Comparison of ENCODE assay signal across 22 cellular contexts in genomic region chr16:29922326-29922725, GRCh38. TPM values are rescaled to one million over a fixed set of nuclear protein-coding genes. Genes with fewer than 3 reads are reported as not detected.
DNase-seq lines count a peak whose midpoint lies in the region; ATAC-seq and TF ChIP-seq lines count a peak whose summit lies in the region.
"Had no signal": no experiment of that assay in that cellular context is flagged by ENCODE, and none has a peak within 500 bp of the region (broad histone marks: within the 10 kb centered on the region; RNA-seq: fewer than 3 reads in every experiment).

No MANE protein-coding gene starts in this region.

- WGBS in adrenal gland, 4 donors: 48 to 60% (median 57%) methylated on average over 2 of the region's 2 CpGs
- 83 to 85% methylated on average over 2 of the region's 2 CpGs for WGBS in body of pancreas, 2 donors

- TF ChIP-seq POLR2A in adrenal gland (IDR thresholded peaks at IDR 0.05): no peak
- no peak for TF ChIP-seq POLR2A in gastrocnemius medialis (IDR thresholded peaks at IDR 0.05)
- TF ChIP-seq POLR2A in body of pancreas (IDR thresholded peaks at IDR 0.05): no peak

- H3K4me3 ChIP-seq in adrenal gland (no peak overlapping the region), gastrocnemius medialis (no peak overlapping the region), body of pancreas (no peak overlapping the region)
- H3K4me3 ChIP-seq: SJCRH30 had no signal

- DNase-seq in T-helper 17 cell (no peak), adrenal gland (peak in 4 of 7 donors; percentile 31 to 52 (median 37)), substantia nigra (lab: John Stamatoyannopoulos, UW) (no peak), gastrocnemius medialis (no peak), body of pancreas (no peak), DMS153 (lab: John Stamatoyannopoulos, UW) (no peak), NCI-H1417 treated with DMSO at 0.1 percent for 48 hours (lab: John Stamatoyannopoulos, UW) (no peak)
- DNase-seq: C1 segment of cervical spinal cord; Caco-2; CD8-positive, alpha-beta T cell; DMS79 treated with DMSO at 0.1 percent for 48 hours; Karpas-422; NCI-H1092 treated with DMSO at 0.1 percent for 48 hours; NCI-H1436 treated with DMSO at 0.1 percent for 48 hours; NCI-H187 treated with DMSO at 0.1 percent for 48 hours; NCI-H2171 treated with DMSO at 0.1 percent for 48 hours; NCI-H345; NCI-H524; NCI-H774; SJCRH30 had no signal

- no peaks in the 10 kb centered on the region for H3K9me3 ChIP-seq in T-helper 17 cell (ENCODE audit: control insufficient read depth, low read length, poor library complexity, severe bottlenecking)
- no peaks in the 10 kb centered on the region for H3K9me3 ChIP-seq in adrenal gland (replicated peaks in 1 of 3)
- no peaks in the 10 kb centered on the region for H3K9me3 ChIP-seq in gastrocnemius medialis
- no peaks in the 10 kb centered on the region for H3K9me3 ChIP-seq in body of pancreas
- H3K9me3 ChIP-seq: Caco-2, SJCRH30 had no signal

- H3K27me3 ChIP-seq in adrenal gland: no peaks in the 10 kb centered on the region
- H3K27me3 ChIP-seq in gastrocnemius medialis: no peaks in the 10 kb centered on the region
- no peaks in the 10 kb centered on the region for H3K27me3 ChIP-seq in body of pancreas
- H3K27me3 ChIP-seq: SJCRH30 had no signal

- no peak for ATAC-seq in T-helper 17 cell
- no peak for ATAC-seq in gastrocnemius medialis
- no peak for ATAC-seq in body of pancreas
- ATAC-seq: CD8-positive, alpha-beta T cell; HepG2 had no signal

- peaks cover 8% of the 10 kb centered on the region for H3K36me3 Mint-ChIP-seq in T-helper 17 cell (ENCODE audit: low read depth)

- H3K4me3 Mint-ChIP-seq in T-helper 17 cell: no peak overlapping the region
- H3K4me3 Mint-ChIP-seq: CD8-positive, alpha-beta T cell had no signal

- H3K27ac Mint-ChIP-seq in T-helper 17 cell: peak overlapping the region; percentile 2
- H3K27ac Mint-ChIP-seq: CD8-positive, alpha-beta T cell had no signal

- peaks cover 24 to 29% of the 10 kb centered on the region in 2 donors for H3K4me1 ChIP-seq in adrenal gland (replicated peaks in 1 of 2)
- peaks cover 22 to 24% of the 10 kb centered on the region in 2 donors for H3K4me1 ChIP-seq in gastrocnemius medialis
- peaks cover 23% of the 10 kb centered on the region for H3K4me1 ChIP-seq in body of pancreas

- H3K27me3 Mint-ChIP-seq in T-helper 17 cell: no peaks in the 10 kb centered on the region

- H3K36me3 ChIP-seq in adrenal gland (replicated peaks in 1 of 2) (peaks cover 0 to 26% of the 10 kb centered on the region in 2 donors), gastrocnemius medialis (peaks cover 0 to 44% of the 10 kb centered on the region in 2 donors), body of pancreas (replicated peaks in 1 of 2; ENCODE audit: insufficient read depth in 1 of 2, low read depth in 2 of 2) (peaks cover 0 to 8% of the 10 kb centered on the region in 2 donors)

- H3K27ac ChIP-seq in adrenal gland (peak overlapping the region in 2 of 5 donors; percentile 14 to 35), cingulate gyrus (ENCODE audit: low read depth, low read length) (peak overlapping the region; percentile 58), substantia nigra (ENCODE audit: low read depth, low read length, poor library complexity, severe bottlenecking) (peak overlapping the region; percentile 63), gastrocnemius medialis (no peak overlapping the region), body of pancreas (no peak overlapping the region)
- H3K27ac ChIP-seq: SJCRH30 had no signal

- intact Hi-C loops in adrenal gland (cut with DNase I): loop anchor here in 1 of 2 donors (10.0 kb wide), 1 partner anchor 72 kb away; the partner anchor contains the start of genes HIRIP3 and INO80E
- intact Hi-C loops in gastrocnemius medialis (cut with DNase I; ENCODE audit: low total_unique reads): no loop called here
- intact Hi-C loops in body of pancreas (cut with DNase I): no loop called here

- TF ChIP-seq CTCF in adrenal gland (IDR thresholded peaks at IDR 0.05): no peak
- no peak for TF ChIP-seq CTCF in gastrocnemius medialis (IDR thresholded peaks at IDR 0.05 in 4 of 5, conservative IDR thresholded peaks at IDR 0.05 in 1 of 5)
- no peak for TF ChIP-seq CTCF in body of pancreas (IDR thresholded peaks at IDR 0.05)

- H3K4me1 Mint-ChIP-seq in T-helper 17 cell: peaks cover 38% of the 10 kb centered on the region

- in situ Hi-C loops in gastrocnemius medialis (cut with MboI; ENCODE audit: low sequenced_read_pairs in 4 of 4): loop anchor here in 1 of 4 donors (10.0 kb wide), 1 partner anchor 52 kb away; the partner anchor contains the start of gene TAOK2

RNA-seq across cellular contexts. Expression of gene KCTD13, which starts 3.7 kb away (rescaled TPM):
- total RNA-seq in T-helper 17 cell: 10 to 100 TPM; 44.1 to 48.4 TPM
- 10 to 100 TPM; 14.7 to 39.4 (median 21.4) TPM for total RNA-seq in adrenal gland
- polyA plus RNA-seq in adrenal gland: 10 to 100 TPM; 13.2 to 37.1 (median 33.3) TPM
- 1 to 10 TPM; 3.7 to 8.6 (median 6.3) TPM for total RNA-seq in gastrocnemius medialis
- total RNA-seq in body of pancreas: 10 to 100 TPM; 14.3 to 49.1 TPM

RNA-seq across cellular contexts. Expression of gene ASPHD1, which starts 22.0 kb away (rescaled TPM):
- total RNA-seq in T-helper 17 cell: not detected
- 1 to 10 TPM in 6 of 8 donors, under 1 TPM in 2; 0.34 to 9.3 (median 4.4) TPM for total RNA-seq in adrenal gland
- polyA plus RNA-seq in adrenal gland: 10 to 100 TPM in 1 of 3 donors, 1 to 10 TPM in 2; 2.4 to 15.8 (median 7.2) TPM
- not detected for total RNA-seq in gastrocnemius medialis
- total RNA-seq in body of pancreas: 1 to 10 TPM; 4.7 to 8.2 TPM
- total RNA-seq: CD8-positive, alpha-beta T cell had no signal

RNA-seq across cellular contexts. Expression of gene SEZ6L2, which starts 23.0 kb away (rescaled TPM):
- total RNA-seq in T-helper 17 cell: not detected
- 100 to 1,000 TPM in 1 of 8 donors, 10 to 100 TPM in 7; 25.1 to 302 (median 45.8) TPM for total RNA-seq in adrenal gland
- 10 to 100 TPM; 14.5 to 20.1 (median 20.1) TPM for polyA plus RNA-seq in adrenal gland
- total RNA-seq in gastrocnemius medialis: 1 to 10 TPM in 1 of 4 donors, under 1 TPM in 3; 0.20 to 1.7 (median 0.56) TPM
- 10 to 100 TPM; 19.2 to 28.3 TPM for total RNA-seq in body of pancreas
- total RNA-seq: CD8-positive, alpha-beta T cell; SJCRH30 had no signal

RNA-seq across cellular contexts. Expression of gene TMEM219, which starts 39.6 kb away (rescaled TPM):
- total RNA-seq in T-helper 17 cell: 10 to 100 TPM; 68.8 to 80.3 TPM
- total RNA-seq in adrenal gland: 100 to 1,000 TPM; 164 to 300 (median 192) TPM
- 100 to 1,000 TPM; 100 to 278 (median 272) TPM for polyA plus RNA-seq in adrenal gland
- 100 to 1,000 TPM in 1 of 4 donors, 10 to 100 TPM in 3; 48.1 to 120 (median 60.2) TPM for total RNA-seq in gastrocnemius medialis
- 10 to 100 TPM; 67.5 to 71.9 TPM for total RNA-seq in body of pancreas

RNA-seq across cellular contexts. Expression of gene TAOK2, which starts 51.3 kb away (rescaled TPM):
- total RNA-seq in T-helper 17 cell (10 to 100 TPM; 21.0 to 22.9 TPM), adrenal gland (10 to 100 TPM; 57.5 to 95.0 (median 76.1) TPM), gastrocnemius medialis (10 to 100 TPM; 15.9 to 31.0 (median 22.1) TPM), body of pancreas (10 to 100 TPM; 31.1 to 58.3 TPM)
- polyA plus RNA-seq in adrenal gland: 100 to 1,000 TPM in 1 of 3 donors, 10 to 100 TPM in 2; 36.6 to 135 (median 51.0) TPM

Comparison
In these comparisons a context has a peak if more than half of its experiments do, and no peak if none do; other contexts are left out.
1. DNase-seq: peak in adrenal gland (4 of 7); none in T-helper 17 cell (0 of 3), substantia nigra (0 of 49), gastrocnemius medialis (0 of 2), body of pancreas (0 of 4), DMS153 (single experiment) and NCI-H1417 treated with DMSO at 0.1 percent for 48 hours (single experiment).
2. H3K27ac ChIP-seq: peak in cingulate gyrus (single experiment) and substantia nigra (single experiment); none in gastrocnemius medialis (0 of 4) and body of pancreas (0 of 4).
3. RNA of gene SEZ6L2, which starts 23.0 kb away (total RNA-seq): 25.1 to 302 TPM in adrenal gland and 19.2 to 28.3 TPM in body of pancreas; 0.20 to 1.7 TPM in gastrocnemius medialis and not detected in T-helper 17 cell; every median in the first group is over 4 times any median in the second.